ENCODE assay signal across 8 cellular contexts in genomic region chr20:32203556-32204484, GRCh38. TPM values are rescaled to one million over a fixed set of nuclear protein-coding genes. Genes with fewer than 3 reads are reported as not detected.
DNase-seq lines count a peak whose midpoint lies in the region; ATAC-seq and TF ChIP-seq lines count a peak whose summit lies in the region.

No MANE protein-coding gene starts in this region.

- TF ChIP-seq CTCF in LNCaP clone FGC (IDR thresholded peaks at IDR 0.05; ENCODE audit: control insufficient read depth, extremely low read depth, insufficient read depth) (no peak), hepatocyte (IDR thresholded peaks at IDR 0.05; ENCODE audit: poor library complexity) (no peak)

- DNase-seq in LNCaP clone FGC (ENCODE audit: low read depth) (peak; percentile 74), activated T-cell treated with anti-CD3 and anti-CD28 coated beads for 48 hours (ENCODE audit: low read depth) (peak; percentile 68), hepatocyte (ENCODE audit: low spot score) (peak; percentile 77), SKM-1 (lab: John Stamatoyannopoulos, UW; ENCODE audit: unreplicated experiment) (no peak), NCI-H345 treated with DMSO at 0.1 percent for 48 hours (lab: John Stamatoyannopoulos, UW; ENCODE audit: unreplicated experiment) (no peak)
- DNase-seq in stimulated activated CD4-positive, alpha-beta T cell treated with anti-CD3 and anti-CD28 coated beads, TNF-alpha, amount 100 ng/mL, for 4 hours (ENCODE audit: low read depth in 3 of 3), result peak; percentile 31 to 48 (median 35)
- DNase-seq in central memory CD4-positive, alpha-beta T cell, result no peak

- peaks cover 70% of the 10 kb centered on the region for H3K4me1 ChIP-seq in hepatocyte (ENCODE audit: insufficient read depth)

- H4K20me1 ChIP-seq in hepatocyte (ENCODE audit: insufficient read depth, poor library complexity, severe bottlenecking), result peaks cover 39% of the 10 kb centered on the region

- H3K27me3 ChIP-seq in hepatocyte, result no peaks in the 10 kb centered on the region

- H3K4me3 ChIP-seq in LNCaP clone FGC (ENCODE audit: low read depth, low read length), result peak overlapping the region; percentile 44
- peak overlapping the region; percentile 90 for H3K4me3 ChIP-seq in hepatocyte

- no peaks in the 10 kb centered on the region for H3K36me3 ChIP-seq in hepatocyte (replicated peaks; ENCODE audit: insufficient read depth, low read depth)

- H3K79me2 ChIP-seq in hepatocyte, result peaks cover 97% of the 10 kb centered on the region

- no peaks in the 10 kb centered on the region for H3K9me3 ChIP-seq in hepatocyte (ENCODE audit: low read depth)

- no peak for ATAC-seq in HG03097 (IDR thresholded peaks at IDR 0.05; ENCODE audit: low FRiP score, unreplicated experiment)

- 63% methylated on average over 11 of the region's 11 CpGs for WGBS in hepatocyte (ENCODE audit: low lambda C conversion rate, missing lambda C conversion rate)

- peak overlapping the region; percentile 90 for H3K4me2 ChIP-seq in hepatocyte

- H2AFZ ChIP-seq in hepatocyte, result no peak overlapping the region

- peak overlapping the region; percentile 99 for H3K27ac ChIP-seq in hepatocyte

- H3K9me2 ChIP-seq in hepatocyte (replicated peaks; ENCODE audit: insufficient read depth), result no peaks in the 10 kb centered on the region

RNA-seq across cellular contexts. Expression of gene PLAGL2, which starts 3.7 kb away (rescaled TPM):
- total RNA-seq in hepatocyte, result 41.1 and 44.6 TPM in 2 replicates
- 31.7 and 39.7 TPM in 2 replicates for polyA plus RNA-seq in hepatocyte

RNA-seq across cellular contexts. Expression of gene POFUT1, which starts 3.9 kb away (rescaled TPM):
- total RNA-seq in hepatocyte, result 81.4 and 87.3 TPM in 2 replicates
- 39.4 and 42.0 TPM in 2 replicates for polyA plus RNA-seq in hepatocyte

Comparison
In these comparisons a context has a peak if more than half of its experiments do, and no peak if none do; other contexts are left out.
1. DNase-seq: peak in LNCaP clone FGC (single experiment), activated T-cell treated with anti-CD3 and anti-CD28 coated beads for 48 hours (single experiment), hepatocyte (single experiment) and stimulated activated CD4-positive, alpha-beta T cell treated with anti-CD3 and anti-CD28 coated beads, TNF-alpha, amount 100 ng/mL, for 4 hours (3 of 3); none in central memory CD4-positive, alpha-beta T cell (single experiment), SKM-1 (single experiment) and NCI-H345 treated with DMSO at 0.1 percent for 48 hours (single experiment).